17 cellular contexts compared by ENCODE assay signal in genomic region chr3:29318251-29318650, GRCh38. TPM values are rescaled to one million over a fixed set of nuclear protein-coding genes. Genes with fewer than 3 reads are reported as not detected.
"Had no signal": no experiment of that assay in that cellular context is flagged by ENCODE, and none has a peak within 500 bp of the region (broad histone marks: within the 10 kb centered on the region; RNA-seq: fewer than 3 reads in every experiment).

No MANE protein-coding gene starts in this region.

- H3K4me3 ChIP-seq: left ventricle myocardium inferior, ovary, stomach, tibial artery had no signal

- H3K36me3 ChIP-seq: left ventricle myocardium inferior, ovary, stomach, tibial artery had no signal

- H3K27ac ChIP-seq: ovary, stomach, VCaP had no signal

- DNase-seq: activated CD4-positive, alpha-beta T cell treated with anti-CD3 and anti-CD28 coated beads for 36 hours; activated CD8-positive, alpha-beta memory T cell treated with anti-CD3 and anti-CD28 coated beads for 24 hours; activated naive CD4-positive, alpha-beta T cell treated with anti-CD3 and anti-CD28 coated beads for 36 hours; activated T-cell treated with anti-CD3 and anti-CD28 coated beads for 4 hours; central memory CD4-positive, alpha-beta T cell; cortex of kidney; effector memory CD4-positive, alpha-beta T cell; glutamatergic neuron; immature natural killer cell; left ventricle myocardium inferior; ovary; retina; stomach; T-helper 1 cell; tibial artery had no signal

- H3K27me3 ChIP-seq: ovary, stomach, tibial artery had no signal

- ATAC-seq: activated CD4-positive, alpha-beta T cell treated with anti-CD3 and anti-CD28 coated beads for 36 hours; activated T-helper 17 cell treated with anti-CD3 and anti-CD28 coated beads, Interleukin-2, amount 50 U/mL, for 72 hours had no signal

- H3K9me3 ChIP-seq: left ventricle myocardium inferior, ovary, stomach, tibial artery had no signal

RNA-seq across cellular contexts. Expression of gene RBMS3, which starts 37.4 kb away (rescaled TPM):
- polyA plus RNA-seq: immature natural killer cell had no signal
